ENCODE assay signal across 8 cellular contexts in genomic region chr10:117175901-117176534, GRCh38.
DNase-seq lines count a peak whose midpoint lies in the region; ATAC-seq, FAIRE-seq and TF ChIP-seq lines count a peak whose summit lies in the region.

No MANE protein-coding gene starts in this region.

- H3K36me3 ChIP-seq in duodenal mucosa (ENCODE audit: control insufficient read depth in 1 of 2, insufficient read depth in 2 of 2, low read length in 2 of 2) = no peaks in the 10 kb centered on the region

- H3K4me3 Mint-ChIP-seq in memory B cell = peak overlapping the region; percentile 84

- H3K4me1 ChIP-seq in duodenal mucosa (ENCODE audit: control insufficient read depth in 1 of 2, insufficient read depth in 2 of 2, low read length in 2 of 2) = peaks cover 8 to 17% of the 10 kb centered on the region in 2 donors

- peak overlapping the region; percentile 72 to 84 for H3K4me3 ChIP-seq in duodenal mucosa (ENCODE audit: low read depth in 1 of 2, low read length in 2 of 2)

- in situ Hi-C loops in GM13977 (cut with MboI; ENCODE audit: low pct_unique_long_range_greater_than_20kb, low sequenced_read_pairs, unreplicated experiment) = no loop called here

- TF ChIP-seq CTCF in GM13977 (IDR thresholded peaks at IDR 0.05; ENCODE audit: extremely low read depth, insufficient read depth, missing control alignments) = peak; percentile 82

- peak; percentile 88 for FAIRE-seq in A204.1 (lab: Jason Lieb, UNC)

- H3K4me1 Mint-ChIP-seq in memory B cell = peaks cover 11% of the 10 kb centered on the region

- peak; percentile 54 for ATAC-seq in HG03025 (IDR thresholded peaks at IDR 0.05; ENCODE audit: low FRiP score, unreplicated experiment)
- ATAC-seq in memory B cell (ENCODE audit: low read depth) = peak; percentile 54

- H3K27ac ChIP-seq in duodenal mucosa (ENCODE audit: low read depth, low read length) = no peak overlapping the region

- H3K27me3 Mint-ChIP-seq in memory B cell = peaks cover 10% of the 10 kb centered on the region

- DNase-seq in GM13977 (ENCODE audit: low spot score) = peak; percentile 76
- peak; percentile 44 for DNase-seq in NCI-H2171 treated with DMSO at 0.1 percent for 48 hours (lab: John Stamatoyannopoulos, UW)
- peak; percentile 75 for DNase-seq in activated CD4-positive, alpha-beta T cell treated with anti-CD3 and anti-CD28 coated beads, Interleukin-2, amount 50 U/mL, for 1 hour
- peak; percentile 61 to 66 for DNase-seq in memory B cell (ENCODE audit: low spot score in 2 of 2)
- DNase-seq in stimulated activated CD8-positive, alpha-beta memory T cell treated with anti-CD3 and anti-CD28 coated beads, Interleukin-12 subunit alpha, Interleukin-12 subunit beta, amount 100 ng/mL, for 1 hour (ENCODE audit: low read depth) = peak; percentile 57

- no peak overlapping the region for H3K27ac Mint-ChIP-seq in memory B cell

- no peaks in the 10 kb centered on the region for H3K36me3 Mint-ChIP-seq in memory B cell

- peaks cover 20 to 23% of the 10 kb centered on the region in 2 donors for H3K27me3 ChIP-seq in duodenal mucosa (ENCODE audit: control insufficient read depth in 1 of 2, insufficient read depth in 2 of 2, low read length in 2 of 2)

- no peaks in the 10 kb centered on the region for H3K9me3 ChIP-seq in duodenal mucosa (ENCODE audit: control insufficient read depth in 1 of 2, low read length in 2 of 2)

- H3K9ac ChIP-seq in duodenal mucosa (ENCODE audit: low read depth in 1 of 2, low read length in 2 of 2) = no peak overlapping the region

- no peaks in the 10 kb centered on the region for H3K9me3 Mint-ChIP-seq in memory B cell
